ENCODE assay signal across 9 cellular contexts in genomic region chr1:145978860-145979745, GRCh38. TPM values are rescaled to one million over a fixed set of nuclear protein-coding genes. Genes with fewer than 3 reads are reported as not detected.
DNase-seq lines count a peak whose midpoint lies in the region; ATAC-seq and TF ChIP-seq lines count a peak whose summit lies in the region.
"Had no signal": no experiment of that assay in that cellular context is flagged by ENCODE, and none has a peak within 500 bp of the region (broad histone marks: within the 10 kb centered on the region; RNA-seq: fewer than 3 reads in every experiment).

No MANE protein-coding gene starts in this region.

- H2AFZ ChIP-seq in PC-9 (no peak overlapping the region; the same call in 1 of the 2 replicates), fibroblast of lung (ENCODE audit: low read length) (no peak overlapping the region)

- peaks cover 27% of the 10 kb centered on the region for H3F3A ChIP-seq in PC-9 (ENCODE audit: insufficient read depth, low read depth)

- H4K20me1 ChIP-seq in PC-9 (ENCODE audit: insufficient read depth) (no peaks in the 10 kb centered on the region), fibroblast of lung (ENCODE audit: control insufficient read depth, extremely low read depth, insufficient read depth, low read length) (no peaks in the 10 kb centered on the region)

- CTCF ChIA-PET in Calu3 (lab: Charles Lee), result interaction anchor here (0.5 to 4.6 kb wide), 18 partner anchors 9 to 120 kb away, joined by 3 to 32 read pairs (median 4); partner anchors contain the start of genes ANKRD34A, LIX1L, PIAS3 and POLR3GL
- CTCF ChIA-PET in PC-9 (lab: Charles Lee), result interaction anchor here (0.6 to 4.7 kb wide), 6 partner anchors 28 to 133 kb away, joined by 3 to 24 read pairs (median 5); partner anchors contain the start of genes NUDT17 and PIAS3

- H3K4me2 ChIP-seq in PC-9 (peak overlapping the region; percentile 89), fibroblast of lung (ENCODE audit: extremely low read depth, insufficient read depth, low read length) (peak overlapping the region; percentile 36)

- H3K27me3 Mint-ChIP-seq in Calu3 (ENCODE audit: unreplicated experiment) (no peaks in the 10 kb centered on the region), naive B cell (no peaks in the 10 kb centered on the region)
- no peaks in the 10 kb centered on the region for H3K27me3 Mint-ChIP-seq in activated T-cell treated with anti-CD3 and anti-CD28 coated beads, Interleukin-2, amount 50 U/mL, for 4 hours (ENCODE audit: low read depth)
- H3K27me3 Mint-ChIP-seq: stimulated activated naive CD8-positive, alpha-beta T cell treated with anti-CD3 and anti-CD28 coated beads, Interleukin-15, Interleukin-2, amounts not matched to agents 100 ng/mL and 50 ng/mL, for 24 hours had no signal

- no peaks in the 10 kb centered on the region for H3K36me3 ChIP-seq in PC-9 (ENCODE audit: low read depth)
- no peaks in the 10 kb centered on the region for H3K36me3 ChIP-seq in fibroblast of lung (ENCODE audit: control insufficient read depth, insufficient read depth, low read length)

- H3K9me3 ChIP-seq in PC-9 (ENCODE audit: insufficient read depth, low read depth) (no peaks in the 10 kb centered on the region), fibroblast of lung (ENCODE audit: control insufficient read depth, insufficient read depth, low read depth, low read length) (no peaks in the 10 kb centered on the region)

- ATAC-seq in GM21447 (IDR thresholded peaks at IDR 0.05; ENCODE audit: unreplicated experiment) (peak; percentile 87), naive B cell (ENCODE audit: low read depth in 2 of 2) (peak; percentile 82 to 84)
- ATAC-seq in activated T-cell treated with anti-CD3 and anti-CD28 coated beads, Interleukin-2, amount 50 U/mL, for 4 hours, result peak; percentile 87 to 88
- ATAC-seq in stimulated activated naive CD8-positive, alpha-beta T cell treated with anti-CD3 and anti-CD28 coated beads, Interleukin-15, Interleukin-2, amounts not matched to agents 100 U/mL and 50 U/mL, for 24 hours, result peak; percentile 92

- H3K9me3 Mint-ChIP-seq in Calu3 (ENCODE audit: low read depth, unreplicated experiment), result no peaks in the 10 kb centered on the region
- H3K9me3 Mint-ChIP-seq in activated T-cell treated with anti-CD3 and anti-CD28 coated beads, Interleukin-2, amount 50 U/mL, for 4 hours, result no peaks in the 10 kb centered on the region
- no peaks in the 10 kb centered on the region for H3K9me3 Mint-ChIP-seq in naive B cell
- H3K9me3 Mint-ChIP-seq: stimulated activated naive CD8-positive, alpha-beta T cell treated with anti-CD3 and anti-CD28 coated beads, Interleukin-15, Interleukin-2, amounts not matched to agents 100 ng/mL and 50 ng/mL, for 24 hours had no signal

- peak overlapping the region; percentile 100 for H3K27ac ChIP-seq in PC-9
- H3K27ac ChIP-seq in fibroblast of lung (ENCODE audit: insufficient read depth, low read length), result peak overlapping the region; percentile 87

- H3K36me3 Mint-ChIP-seq in Calu3 (ENCODE audit: insufficient read depth, unreplicated experiment) (peaks cover 9% of the 10 kb centered on the region), naive B cell (peaks cover 0 to 8% of the 10 kb centered on the region in 2 donors)
- H3K36me3 Mint-ChIP-seq in activated T-cell treated with anti-CD3 and anti-CD28 coated beads, Interleukin-2, amount 50 U/mL, for 4 hours (ENCODE audit: insufficient read depth), result no peaks in the 10 kb centered on the region

- BruUV-seq in Calu3 (replicated peaks; lab: Mats Ljungman, UMichigan) (TSS peak; percentile 99), PC-9 (replicated peaks; lab: Mats Ljungman, UMichigan) (TSS peak; percentile 97)

- H3K4me1 Mint-ChIP-seq in Calu3 (ENCODE audit: low read depth, unreplicated experiment) (peaks cover 9% of the 10 kb centered on the region), naive B cell (peaks cover 0 to 39% (median 6%) of the 10 kb centered on the region in 3 donors)
- peaks cover 6% of the 10 kb centered on the region for H3K4me1 Mint-ChIP-seq in activated T-cell treated with anti-CD3 and anti-CD28 coated beads, Interleukin-2, amount 50 U/mL, for 4 hours (ENCODE audit: low read depth)

- H3K9ac ChIP-seq in fibroblast of lung (ENCODE audit: insufficient read depth, low read length), result no peak overlapping the region

- no peaks in the 10 kb centered on the region for H3K79me2 ChIP-seq in PC-9 (ENCODE audit: low read depth)
- no peaks in the 10 kb centered on the region for H3K79me2 ChIP-seq in fibroblast of lung (ENCODE audit: control insufficient read depth, insufficient read depth, low read length)

- DNase-seq in Calu3, result peak; percentile 87
- peak in 74 of 76 experiments; percentile 55 to 99 (median 95) for DNase-seq in HUDEP-2 (lab: John Stamatoyannopoulos, UW; ENCODE audit: unreplicated experiment in 76 of 76)
- DNase-seq in PC-9, result peak; percentile 86 to 100
- DNase-seq in activated T-cell treated with anti-CD3 and anti-CD28 coated beads, Interleukin-2, amount 50 U/mL, for 4 hours, result peak; percentile 64
- peak; percentile 100 for DNase-seq in fibroblast of lung (ENCODE audit: low read depth in 2 of 2)
- peak; percentile 85 for DNase-seq in naive B cell
- peak; percentile 81 for DNase-seq in stimulated activated naive CD8-positive, alpha-beta T cell treated with anti-CD3 and anti-CD28 coated beads, Interleukin-15, Interleukin-2, amounts not matched to agents 100 U/mL and 50 U/mL, for 24 hours

- intact Hi-C loops in Calu3 (cut with micrococcal nuclease; ENCODE audit: unreplicated experiment) (loop anchor here (1.0 kb wide), 1 partner anchor 28 kb away; no protein-coding TSS in a partner anchor), PC-9 (cut with micrococcal nuclease; ENCODE audit: unreplicated experiment) (loop anchor here (1.0 to 5.0 kb wide), 5 partner anchors 17 to 87 kb away; partner anchors contain the start of genes PEX11B and TXNIP)

- H3K4me3 ChIP-seq in PC-9 (peak overlapping the region; percentile 55), fibroblast of lung (replicated peaks in 1 of 4; ENCODE audit: control extremely low read depth in 1 of 4, insufficient read depth in 1 of 4, low read depth in 3 of 4, low read length in 4 of 4) (peak overlapping the region in 2 of 4 experiments; percentile 36 to 60)

- H3K27me3 ChIP-seq in PC-9 (ENCODE audit: insufficient read depth, low read depth) (no peaks in the 10 kb centered on the region), fibroblast of lung (ENCODE audit: control insufficient read depth, insufficient read depth, low read length) (no peaks in the 10 kb centered on the region)

- H3K4me1 ChIP-seq in PC-9 (replicated peaks; ENCODE audit: insufficient read depth) (peaks cover 49% of the 10 kb centered on the region), fibroblast of lung (ENCODE audit: control insufficient read depth, extremely low read depth, insufficient read depth, low read length) (peaks cover 21% of the 10 kb centered on the region)

- POLR2A ChIA-PET in PC-9 (lab: Charles Lee; ENCODE audit: unreplicated experiment), result interaction anchor here (0.5 to 0.7 kb wide), 11 partner anchors 11 to 1567 kb away, joined by 3 to 20 read pairs (median 5); partner anchors contain the start of gene LIX1L

- H3K4me3 Mint-ChIP-seq in Calu3 (ENCODE audit: low read depth, unreplicated experiment), result no peak overlapping the region
- no peak overlapping the region for H3K4me3 Mint-ChIP-seq in activated T-cell treated with anti-CD3 and anti-CD28 coated beads, Interleukin-2, amount 50 U/mL, for 4 hours
- no peak overlapping the region for H3K4me3 Mint-ChIP-seq in naive B cell
- H3K4me3 Mint-ChIP-seq: stimulated activated naive CD8-positive, alpha-beta T cell treated with anti-CD3 and anti-CD28 coated beads, Interleukin-15, Interleukin-2, amounts not matched to agents 100 ng/mL and 50 ng/mL, for 24 hours had no signal

- no peaks in the 10 kb centered on the region for H3K9me2 ChIP-seq in PC-9 (ENCODE audit: insufficient read depth)

- TF ChIP-seq CTCF in Calu3 (IDR thresholded peaks at IDR 0.05; ENCODE audit: unreplicated experiment) (no peak), PC-9 (conservative IDR thresholded peaks at IDR 0.05) (no peak; the same call in 1 of the 2 replicates), fibroblast of lung (conservative IDR thresholded peaks at IDR 0.05 in 1 of 2, IDR thresholded peaks at IDR 0.05 in 1 of 2; ENCODE audit: low read depth in 1 of 2, low read length in 2 of 2) (peak; percentile 29 to 41)

- H3K27ac Mint-ChIP-seq in Calu3 (ENCODE audit: unreplicated experiment) (no peak overlapping the region), naive B cell (no peak overlapping the region)
- H3K27ac Mint-ChIP-seq: stimulated activated naive CD8-positive, alpha-beta T cell treated with anti-CD3 and anti-CD28 coated beads, Interleukin-15, Interleukin-2, amounts not matched to agents 100 ng/mL and 50 ng/mL, for 24 hours had no signal

RNA-seq across cellular contexts. Expression of gene POLR3GL, which starts 14.6 kb away (rescaled TPM):
- 9.9 and 11.5 TPM in 2 replicates for total RNA-seq in Calu3 (2022)
- total RNA-seq in PC-9 (2021), result 7.2 and 10.6 TPM in 2 replicates
- 10 to 100 TPM; 11.7 to 14.5 (median 13.9) TPM for total RNA-seq in activated T-cell treated with anti-CD3 and anti-CD28 coated beads, Interleukin-2, amount 50 U/mL, for 4 hours
- total RNA-seq in fibroblast of lung, result 15.4 and 23.8 TPM in 2 replicates
- 22.6 and 23.3 TPM in 2 replicates for polyA plus RNA-seq in fibroblast of lung
- polyA plus RNA-seq in fibroblast of lung (2012), result 37.3 and 38.6 TPM in 2 replicates
- polyA minus RNA-seq in fibroblast of lung (ENCODE audit: low replicate concordance), result 7.0 and 10.0 TPM in 2 replicates
- 100 to 1,000 TPM in 1 of 6 donors, 10 to 100 TPM in 5; 79.5 to 202 (median 91.7) TPM for polyA plus RNA-seq in naive B cell (ENCODE audit: low read depth in 6 of 6)

RNA-seq across cellular contexts. Expression of gene ANKRD34A, which starts 14.7 kb away (rescaled TPM):
- 0.19 and 0.27 TPM in 2 replicates for total RNA-seq in Calu3 (2022)
- 0.33 and 0.50 TPM in 2 replicates for total RNA-seq in PC-9 (2021)
- total RNA-seq in activated T-cell treated with anti-CD3 and anti-CD28 coated beads, Interleukin-2, amount 50 U/mL, for 4 hours, result 1 to 10 TPM; 6.2 to 8.7 (median 7.6) TPM
- 0.26 and 1.2 TPM in 2 replicates for total RNA-seq in fibroblast of lung
- polyA plus RNA-seq in fibroblast of lung, result 1.9 and 2.6 TPM in 2 replicates
- 2.8 and 4.1 TPM in 2 replicates for polyA plus RNA-seq in fibroblast of lung (2012)
- 2.6 and 4.5 TPM in 2 replicates for polyA minus RNA-seq in fibroblast of lung (ENCODE audit: low replicate concordance)
- polyA plus RNA-seq in naive B cell (ENCODE audit: low read depth in 6 of 6), result under 1 TPM in 2 of 6 donors, not detected in 4; 0.15 to 0.27 TPM

RNA-seq across cellular contexts. Expression of gene TXNIP, which starts 17.3 kb away (rescaled TPM):
- total RNA-seq in Calu3 (2022) (18.5 and 27.3 TPM in 2 replicates), PC-9 (2021) (95.7 and 131 TPM in 2 replicates), fibroblast of lung (361 and 773 TPM in 2 replicates)
- total RNA-seq in activated T-cell treated with anti-CD3 and anti-CD28 coated beads, Interleukin-2, amount 50 U/mL, for 4 hours, result 10 to 100 TPM; 68.9 to 91.0 (median 83.7) TPM
- polyA plus RNA-seq in fibroblast of lung (61.1 and 204 TPM in 2 replicates), naive B cell (ENCODE audit: low read depth in 6 of 6) (1,000 to 10,000 TPM; 2,524 to 6,933 (median 5,735) TPM)
- polyA plus RNA-seq in fibroblast of lung (2012), result 27.5 and 83.7 TPM in 2 replicates
- polyA minus RNA-seq in fibroblast of lung (ENCODE audit: low replicate concordance), result 82.9 and 185 TPM in 2 replicates

RNA-seq across cellular contexts. Expression of gene LIX1L, which starts 21.3 kb away (rescaled TPM):
- total RNA-seq in Calu3 (2022) (6.3 and 7.2 TPM in 2 replicates), PC-9 (2021) (0.48 and 0.50 TPM in 2 replicates), fibroblast of lung (10.5 and 14.2 TPM in 2 replicates)
- 10 to 100 TPM; 40.7 to 43.3 (median 41.9) TPM for total RNA-seq in activated T-cell treated with anti-CD3 and anti-CD28 coated beads, Interleukin-2, amount 50 U/mL, for 4 hours
- polyA plus RNA-seq in fibroblast of lung (63.3 and 65.7 TPM in 2 replicates), naive B cell (ENCODE audit: low read depth in 6 of 6) (10 to 100 TPM; 10.6 to 14.2 (median 12.7) TPM)
- 17.0 and 20.1 TPM in 2 replicates for polyA plus RNA-seq in fibroblast of lung (2012)
- polyA minus RNA-seq in fibroblast of lung (ENCODE audit: low replicate concordance), result 28.7 and 31.4 TPM in 2 replicates

RNA-seq across cellular contexts. Expression of gene HJV, which starts 42.4 kb away (rescaled TPM):
- not detected in 2 replicates for total RNA-seq in Calu3 (2022)
- total RNA-seq in PC-9 (2021), result not detected in 2 replicates
- total RNA-seq in activated T-cell treated with anti-CD3 and anti-CD28 coated beads, Interleukin-2, amount 50 U/mL, for 4 hours, result not detected
- not detected in 2 replicates for total RNA-seq in fibroblast of lung
- polyA plus RNA-seq in fibroblast of lung, result not detected in 2 replicates
- not detected in 2 replicates for polyA plus RNA-seq in fibroblast of lung (2012)
- polyA minus RNA-seq in fibroblast of lung (ENCODE audit: low replicate concordance), result not detected in 2 replicates
- polyA plus RNA-seq in naive B cell (ENCODE audit: low read depth in 6 of 6), result not detected

Comparison
In these comparisons a context has a peak if more than half of its experiments do, and no peak if none do; other contexts are left out.
1. CTCF ChIP-seq: peak in fibroblast of lung (2 of 2); none in Calu3 (single experiment) and PC-9 (single experiment).
2. Peak in every context shown above with its lines, with median percentiles within 50 percentile points of each other: DNase-seq and ATAC-seq.